Comparison of ENCODE assay signal across 9 cellular contexts in genomic region chr1:58249729-58250586, GRCh38.
A peak's percentile ranks its signal among the peaks of the same experiment; 100 is the strongest.
DNase-seq lines count a peak whose midpoint lies in the region; ATAC-seq, FAIRE-seq and TF ChIP-seq lines count a peak whose summit lies in the region.
"Had no signal": no experiment of that assay in that cellular context is flagged by ENCODE, and none has a peak within 500 bp of the region (broad histone marks: within the 10 kb centered on the region; RNA-seq: fewer than 3 reads in every experiment).

No MANE protein-coding gene starts in this region.

- no peak overlapping the region for H3K27ac ChIP-seq in left lung
- no peak overlapping the region for H3K27ac ChIP-seq in suprapubic skin
- H3K27ac ChIP-seq in gastroesophageal sphincter: no peak overlapping the region

- TF ChIP-seq EP300 in suprapubic skin (IDR thresholded peaks at IDR 0.05) (no peak), gastroesophageal sphincter (IDR thresholded peaks at IDR 0.05) (no peak)

- WGBS in suprapubic skin: 3% methylated on average over 29 of the region's 82 CpGs
- 0% methylated on average over 26 of the region's 82 CpGs; no CpG with 5 or more reads in 1 of the 2 donors for WGBS in gastroesophageal sphincter (ENCODE audit: low coverage in 1 of 2), 2 donors

- peaks cover 0 to 8% of the 10 kb centered on the region in 2 donors for H3K36me3 Mint-ChIP-seq in activated naive CD4-positive, alpha-beta T cell treated with anti-CD3 and anti-CD28 coated beads, Interleukin-2, amount 50 U/mL, for 72 hours

- peak; percentile 24 to 83 for ATAC-seq in activated naive CD4-positive, alpha-beta T cell treated with anti-CD3 and anti-CD28 coated beads, Interleukin-2, amount 50 U/mL, for 72 hours
- ATAC-seq in left lung (peak; percentile 41), gastroesophageal sphincter (no peak)

- TF ChIP-seq POLR2A in suprapubic skin (IDR thresholded peaks at IDR 0.05) (no peak), gastroesophageal sphincter (IDR thresholded peaks at IDR 0.05) (no peak)

- no peaks in the 10 kb centered on the region for H3K36me3 ChIP-seq in left lung
- H3K36me3 ChIP-seq in suprapubic skin: no peaks in the 10 kb centered on the region
- no peaks in the 10 kb centered on the region for H3K36me3 ChIP-seq in gastroesophageal sphincter

- no peak overlapping the region for H3K27ac Mint-ChIP-seq in activated naive CD4-positive, alpha-beta T cell treated with anti-CD3 and anti-CD28 coated beads, Interleukin-2, amount 50 U/mL, for 72 hours

- intact Hi-C loops in left lung (cut with DNase I): no loop called here

- H3K4me1 ChIP-seq in left lung (peaks cover 5 to 17% of the 10 kb centered on the region in 2 donors), suprapubic skin (peaks cover 18% of the 10 kb centered on the region), gastroesophageal sphincter (peaks cover 0 to 22% (median 13%) of the 10 kb centered on the region in 3 donors)

- DNase-seq in activated naive CD4-positive, alpha-beta T cell treated with anti-CD3 and anti-CD28 coated beads, Interleukin-2, amount 50 U/mL, for 72 hours (ENCODE audit: low spot score in 2 of 2): peak in 1 of 2 donors; percentile 13
- DNase-seq in activated naive CD4-positive, alpha-beta T cell treated with Interleukin-2 at 50 U/mL for 16 hours: no peak
- peak; percentile 29 for DNase-seq in NCI-H446 treated with DMSO at 0.1 percent for 48 hours (lab: John Stamatoyannopoulos, UW)
- DNase-seq in dermis microvascular lymphatic vessel endothelial cell (ENCODE audit: low read depth in 2 of 2): peak; percentile 3 to 28
- DNase-seq in left lung: peak in 1 of 2 donors; percentile 77
- no peak for DNase-seq in suprapubic skin (ENCODE audit: low spot score in 2 of 2)
- no peak for DNase-seq in D721Med (ENCODE audit: insufficient read length, low spot score)

- H3K4me3 ChIP-seq in left lung: peak overlapping the region; percentile 5 to 10
- peak overlapping the region; percentile 19 for H3K4me3 ChIP-seq in suprapubic skin
- peak overlapping the region in 1 of 2 donors; percentile 45 for H3K4me3 ChIP-seq in gastroesophageal sphincter

- TF ChIP-seq CTCF in left lung (IDR thresholded peaks at IDR 0.05): no peak
- no peak for TF ChIP-seq CTCF in suprapubic skin (IDR thresholded peaks at IDR 0.05)
- TF ChIP-seq CTCF in D721Med (IDR thresholded peaks at IDR 0.05; ENCODE audit: insufficient read depth, missing control alignments): no peak
- TF ChIP-seq CTCF in gastroesophageal sphincter (IDR thresholded peaks at IDR 0.05): no peak

- H3K27me3 ChIP-seq in left lung: peaks cover 22 to 40% of the 10 kb centered on the region in 2 donors
- peaks cover 46% of the 10 kb centered on the region for H3K27me3 ChIP-seq in suprapubic skin
- peaks cover 58% of the 10 kb centered on the region for H3K27me3 ChIP-seq in gastroesophageal sphincter

- FAIRE-seq in D721Med (lab: Jason Lieb, UNC): no peak
- FAIRE-seq: G401.6 had no signal

- H3K9me3 ChIP-seq in left lung (no peaks in the 10 kb centered on the region), suprapubic skin (no peaks in the 10 kb centered on the region), gastroesophageal sphincter (no peaks in the 10 kb centered on the region)

- no peaks in the 10 kb centered on the region for H3K9me3 Mint-ChIP-seq in activated naive CD4-positive, alpha-beta T cell treated with anti-CD3 and anti-CD28 coated beads, Interleukin-2, amount 50 U/mL, for 72 hours

Comparison
In these comparisons a context has a peak if more than half of its experiments do, and no peak if none do; other contexts are left out.
1. DNase-seq: peak in NCI-H446 treated with DMSO at 0.1 percent for 48 hours (single experiment) and dermis microvascular lymphatic vessel endothelial cell (2 of 2); none in activated naive CD4-positive, alpha-beta T cell treated with Interleukin-2 at 50 U/mL for 16 hours (single experiment), suprapubic skin (0 of 2) and D721Med (single experiment).